ENCODE assay signal across 8 cellular contexts in the genomic region with DNA sequence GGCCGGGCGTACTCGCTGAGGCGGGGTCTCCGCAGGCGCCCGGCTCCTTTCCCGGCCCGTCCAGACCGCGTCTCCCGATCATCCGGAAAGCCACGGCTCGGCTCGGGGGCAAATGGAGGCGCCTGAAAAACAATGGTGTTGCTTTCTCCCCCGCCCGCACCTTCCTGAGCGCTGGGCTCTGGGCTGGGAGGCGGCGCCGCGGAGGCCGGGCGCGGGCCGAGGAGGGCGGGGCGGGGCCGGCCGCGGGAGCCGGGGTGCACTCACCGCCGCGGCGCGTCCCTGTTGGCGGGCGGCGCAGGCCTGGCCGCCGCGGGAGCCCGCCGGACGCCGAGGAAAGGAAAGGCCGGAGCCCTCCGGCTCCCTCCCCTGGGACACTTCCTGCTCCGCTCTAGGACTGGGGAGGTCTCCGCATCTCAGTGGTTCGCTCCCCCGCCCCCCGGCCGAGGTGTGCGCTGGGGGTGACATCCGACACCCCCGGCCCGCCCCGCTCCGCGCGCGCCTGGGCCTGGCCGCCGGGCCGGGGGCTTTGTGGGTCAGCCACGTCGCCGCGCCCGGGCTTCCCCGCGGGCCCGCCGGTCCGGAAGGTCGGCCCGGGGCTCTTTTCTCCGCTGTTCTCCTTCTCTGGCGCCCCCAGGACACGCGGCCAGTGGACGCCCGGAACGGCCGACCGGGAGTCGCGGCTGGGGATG. TPM values are rescaled to one million over a fixed set of nuclear protein-coding genes. Genes with fewer than 3 reads are reported as not detected.
DNase-seq lines count a peak whose midpoint lies in the region; ATAC-seq and TF ChIP-seq lines count a peak whose summit lies in the region.

TSS of gene ZNF496 (minus strand) at position 342 of the 689 bp plus-strand sequence. CDS start 2,289 bp downstream, outside the sequence.

- H3K36me3 Mint-ChIP-seq in activated T-helper 1 cell treated with anti-CD3 and anti-CD28 coated beads, Interleukin-12 subunit alpha, Interleukin-12 subunit beta, Interleukin-2, Interleukin-4 antibody, amounts not matched to agents 30 ng/mL and 10 ng/mL and 1 ng/mL, durations not matched to agents 14 hours and 24 hours and 36 hours (ENCODE audit: low read depth), result peaks cover 8% of the 10 kb centered on the region
- H3K36me3 Mint-ChIP-seq in naive thymus-derived CD4-positive, alpha-beta T cell, result peaks cover 0 to 10% (median 5%) of the 10 kb centered on the region in 5 donors
- H3K36me3 Mint-ChIP-seq in stimulated activated naive CD8-positive, alpha-beta T cell treated with anti-CD3 and anti-CD28 coated beads, Interleukin-15, Interleukin-2, amounts not matched to agents 100 ng/mL and 50 ng/mL, for 24 hours (ENCODE audit: low read depth), result peaks cover 27% of the 10 kb centered on the region

- H3K9ac ChIP-seq in IMR-90 (ENCODE audit: low read depth, low read length) (peak within 1 kb of the TSS; percentile 95), fibroblast of lung (ENCODE audit: insufficient read depth, low read length) (peak within 1 kb of the TSS; percentile 75)

- H2AFZ ChIP-seq in IMR-90 (replicated peaks; ENCODE audit: low read length, poor library complexity) (peak within 1 kb of the TSS; percentile 92), fibroblast of lung (ENCODE audit: low read length) (peak within 1 kb of the TSS; percentile 51)

- WGBS in IMR-90 (ENCODE audit: extremely low coverage in 2 of 2, insufficient read length in 1 of 2), 2 experiments, result 2% methylated on average over 9 of the region's 92 CpGs; no CpG with 5 or more reads in 1 of the 2 experiments

- CTCF ChIA-PET in IMR-90 (lab: Yijun Ruan, JAX), result no interaction called here
- CTCF ChIA-PET in naive thymus-derived CD4-positive, alpha-beta T cell (lab: Charles Lee), result interaction anchor here (1.6 kb wide), 1 partner anchor 59 kb away, joined by 6 read pairs; no protein-coding TSS in a partner anchor

- H3K9me3 ChIP-seq in IMR-90 (ENCODE audit: control insufficient read depth, insufficient read depth, low read length) (no peaks in the 10 kb centered on the region), fibroblast of lung (ENCODE audit: control insufficient read depth, insufficient read depth, low read depth, low read length) (no peaks in the 10 kb centered on the region)
- H3K9me3 ChIP-seq in naive thymus-derived CD4-positive, alpha-beta T cell (ENCODE audit: control insufficient read depth in 2 of 3, low read length in 3 of 3), result no peaks in the 10 kb centered on the region

- H3K79me2 ChIP-seq in fibroblast of lung (ENCODE audit: control insufficient read depth, insufficient read depth, low read length), result peaks cover 11% of the 10 kb centered on the region

- H4K20me1 ChIP-seq in IMR-90 (ENCODE audit: insufficient read depth, low read length), result peaks cover 18% of the 10 kb centered on the region
- H4K20me1 ChIP-seq in fibroblast of lung (ENCODE audit: control insufficient read depth, extremely low read depth, insufficient read depth, low read length), result no peaks in the 10 kb centered on the region

- H4K5ac ChIP-seq in IMR-90 (ENCODE audit: low read depth, low read length), result peak within 1 kb of the TSS; percentile 84

- H3K4me3 Mint-ChIP-seq in activated T-helper 1 cell treated with anti-CD3 and anti-CD28 coated beads, Interleukin-12 subunit alpha, Interleukin-12 subunit beta, Interleukin-2, Interleukin-4 antibody, amounts not matched to agents 30 ng/mL and 10 ng/mL and 1 ng/mL, durations not matched to agents 14 hours and 24 hours and 36 hours, result peak within 1 kb of the TSS; percentile 92
- peak within 1 kb of the TSS; percentile 91 to 99 (median 94) for H3K4me3 Mint-ChIP-seq in naive thymus-derived CD4-positive, alpha-beta T cell
- peak within 1 kb of the TSS; percentile 87 for H3K4me3 Mint-ChIP-seq in stimulated activated naive CD8-positive, alpha-beta T cell treated with anti-CD3 and anti-CD28 coated beads, Interleukin-15, Interleukin-2, amounts not matched to agents 100 ng/mL and 50 ng/mL, for 24 hours

- peaks cover 25% of the 10 kb centered on the region for H3K9me1 ChIP-seq in IMR-90 (ENCODE audit: insufficient read depth, low read length)

- H3K9me3 Mint-ChIP-seq in activated T-helper 1 cell treated with anti-CD3 and anti-CD28 coated beads, Interleukin-12 subunit alpha, Interleukin-12 subunit beta, Interleukin-2, Interleukin-4 antibody, amounts not matched to agents 30 ng/mL and 10 ng/mL and 1 ng/mL, durations not matched to agents 14 hours and 24 hours and 36 hours, result no peaks in the 10 kb centered on the region
- H3K9me3 Mint-ChIP-seq in naive thymus-derived CD4-positive, alpha-beta T cell, result peaks cover 0 to 1% (median 0%) of the 10 kb centered on the region in 11 donors
- no peaks in the 10 kb centered on the region for H3K9me3 Mint-ChIP-seq in stimulated activated naive CD8-positive, alpha-beta T cell treated with anti-CD3 and anti-CD28 coated beads, Interleukin-15, Interleukin-2, amounts not matched to agents 100 ng/mL and 50 ng/mL, for 24 hours

- peak within 1 kb of the TSS; percentile 79 for H3K4me3 ChIP-seq in IMR-90 (ENCODE audit: insufficient read depth, low read depth, low read length)
- H3K4me3 ChIP-seq in fibroblast of lung (replicated peaks in 1 of 4; ENCODE audit: control extremely low read depth in 1 of 4, insufficient read depth in 1 of 4, low read depth in 3 of 4, low read length in 4 of 4), result peak within 1 kb of the TSS; percentile 67 to 92 (median 75)
- H3K4me3 ChIP-seq in naive thymus-derived CD4-positive, alpha-beta T cell (ENCODE audit: low read length), result peak within 1 kb of the TSS; percentile 64

- H2BK5ac ChIP-seq in IMR-90 (ENCODE audit: low read depth, low read length, poor library complexity, severe bottlenecking), result peak within 1 kb of the TSS; percentile 61

- H2BK15ac ChIP-seq in IMR-90 (ENCODE audit: low read depth, low read length), result no peak within 1 kb of the TSS

- DNase-seq in DMS53 (lab: John Stamatoyannopoulos, UW) (peak; percentile 92), IMR-90 (peak; percentile 88), OCI-M1 (lab: John Stamatoyannopoulos, UW) (peak; percentile 93), fibroblast of lung (ENCODE audit: low read depth in 2 of 2) (peak; percentile 89 to 90)
- DNase-seq in activated T-helper 1 cell treated with anti-CD3 and anti-CD28 coated beads, Interleukin-12 subunit alpha, Interleukin-12 subunit beta, Interleukin-2, Interleukin-4 antibody, amounts not matched to agents 30 ng/mL and 10 ng/mL and 1 ng/mL, durations not matched to agents 14 hours and 24 hours and 36 hours (ENCODE audit: low spot score), result peak; percentile 32
- peak; percentile 22 to 68 (median 55) for DNase-seq in naive thymus-derived CD4-positive, alpha-beta T cell

- no peak within 1 kb of the TSS for H2BK20ac ChIP-seq in IMR-90 (ENCODE audit: low read depth, low read length)

- POLR2A ChIA-PET in IMR-90 (lab: Charles Lee; ENCODE audit: unreplicated experiment), result no interaction called here
- POLR2A ChIA-PET in naive thymus-derived CD4-positive, alpha-beta T cell (lab: Charles Lee), result interaction anchor here (0.8 to 1.6 kb wide), 6 partner anchors 7 to 228 kb away, joined by 3 to 7 read pairs (median 4); partner anchors contain the start of gene ZNF669

- in situ Hi-C loops in IMR-90 (cut with MboI; ENCODE audit: low sequenced_read_pairs), result no loop called here

- peak within 1 kb of the TSS; percentile 98 for H2AK9ac ChIP-seq in IMR-90 (replicated peaks; ENCODE audit: low read depth, low read length, poor library complexity)

- H4K8ac ChIP-seq in IMR-90 (ENCODE audit: low read depth in 2 of 2, low read length in 2 of 2), result peak within 1 kb of the TSS; percentile 91 to 96

- no peak for TF ChIP-seq CTCF in IMR-90 (conservative IDR thresholded peaks at IDR 0.05; ENCODE audit: low read depth, low read length)
- no peak for TF ChIP-seq CTCF in fibroblast of lung (conservative IDR thresholded peaks at IDR 0.05 in 1 of 2, IDR thresholded peaks at IDR 0.05 in 1 of 2; ENCODE audit: low read depth in 1 of 2, low read length in 2 of 2)

- peak within 1 kb of the TSS; percentile 51; the same call in 1 of the 2 replicates for H3K56ac ChIP-seq in IMR-90 (ENCODE audit: extremely low read depth, insufficient read depth, low read length)

- TF ChIP-seq RAD21 in IMR-90 (IDR thresholded peaks at IDR 0.05; ENCODE audit: low read length), result no peak

- no peaks in the 10 kb centered on the region for H3K27me3 Mint-ChIP-seq in activated T-helper 1 cell treated with anti-CD3 and anti-CD28 coated beads, Interleukin-12 subunit alpha, Interleukin-12 subunit beta, Interleukin-2, Interleukin-4 antibody, amounts not matched to agents 30 ng/mL and 10 ng/mL and 1 ng/mL, durations not matched to agents 14 hours and 24 hours and 36 hours (ENCODE audit: insufficient read depth)
- H3K27me3 Mint-ChIP-seq in naive thymus-derived CD4-positive, alpha-beta T cell, result no peaks in the 10 kb centered on the region
- no peaks in the 10 kb centered on the region for H3K27me3 Mint-ChIP-seq in stimulated activated naive CD8-positive, alpha-beta T cell treated with anti-CD3 and anti-CD28 coated beads, Interleukin-15, Interleukin-2, amounts not matched to agents 100 ng/mL and 50 ng/mL, for 24 hours

- peak within 1 kb of the TSS; percentile 53; the same call in 1 of the 2 replicates for H3K18ac ChIP-seq in IMR-90 (ENCODE audit: low read depth, low read length)

- dilution Hi-C loops in IMR-90 (cut with HindIII; ENCODE audit: low sequenced_read_pairs, unreplicated experiment), result no loop called here

- H2BK120ac ChIP-seq in IMR-90 (ENCODE audit: low read depth, low read length), result no peak within 1 kb of the TSS

- peak; percentile 27; the same call in 1 of the 2 replicates for TF ChIP-seq POLR2A in IMR-90 (IDR thresholded peaks at IDR 0.05; ENCODE audit: low read depth, low read length)

- H3K36me3 ChIP-seq in IMR-90 (ENCODE audit: control insufficient read depth, insufficient read depth, low read length), result peaks cover 28% of the 10 kb centered on the region
- peaks cover 6% of the 10 kb centered on the region for H3K36me3 ChIP-seq in fibroblast of lung (ENCODE audit: control insufficient read depth, insufficient read depth, low read length)
- no peaks in the 10 kb centered on the region for H3K36me3 ChIP-seq in naive thymus-derived CD4-positive, alpha-beta T cell (ENCODE audit: control insufficient read depth in 2 of 3, insufficient read depth in 3 of 3, low read length in 3 of 3)

- peak within 1 kb of the TSS; percentile 86 for H3K4ac ChIP-seq in IMR-90 (ENCODE audit: low read depth, low read length)

- peak within 1 kb of the TSS; percentile 94 for H2AK5ac ChIP-seq in IMR-90 (ENCODE audit: low read depth, low read length)

- peak within 1 kb of the TSS; percentile 83 for H3K23ac ChIP-seq in IMR-90 (ENCODE audit: low read depth, low read length)

- H3K27me3 ChIP-seq in IMR-90 (ENCODE audit: control insufficient read depth, insufficient read depth, low read length) (no peaks in the 10 kb centered on the region), fibroblast of lung (ENCODE audit: control insufficient read depth, insufficient read depth, low read length) (no peaks in the 10 kb centered on the region)
- no peaks in the 10 kb centered on the region for H3K27me3 ChIP-seq in naive thymus-derived CD4-positive, alpha-beta T cell (ENCODE audit: control insufficient read depth in 2 of 2, insufficient read depth in 2 of 2, low read length in 2 of 2)

- H3K4me1 ChIP-seq in IMR-90 (ENCODE audit: control insufficient read depth, insufficient read depth, low read length) (peaks cover 9% of the 10 kb centered on the region), fibroblast of lung (ENCODE audit: control insufficient read depth, extremely low read depth, insufficient read depth, low read length) (peaks cover 4% of the 10 kb centered on the region)
- peaks cover 6 to 14% of the 10 kb centered on the region in 2 donors for H3K4me1 ChIP-seq in naive thymus-derived CD4-positive, alpha-beta T cell (ENCODE audit: control insufficient read depth in 2 of 2, insufficient read depth in 2 of 2, low read length in 2 of 2)

- peak within 1 kb of the TSS; percentile 91 for H3K14ac ChIP-seq in IMR-90 (replicated peaks; ENCODE audit: low read depth, low read length)

- H3K27ac Mint-ChIP-seq in activated T-helper 1 cell treated with anti-CD3 and anti-CD28 coated beads, Interleukin-12 subunit alpha, Interleukin-12 subunit beta, Interleukin-2, Interleukin-4 antibody, amounts not matched to agents 30 ng/mL and 10 ng/mL and 1 ng/mL, durations not matched to agents 14 hours and 24 hours and 36 hours, result peak within 1 kb of the TSS; percentile 90
- H3K27ac Mint-ChIP-seq in naive thymus-derived CD4-positive, alpha-beta T cell, result peak within 1 kb of the TSS in 8 of 9 donors; percentile 77 to 92 (median 86)
- H3K27ac Mint-ChIP-seq in stimulated activated naive CD8-positive, alpha-beta T cell treated with anti-CD3 and anti-CD28 coated beads, Interleukin-15, Interleukin-2, amounts not matched to agents 100 ng/mL and 50 ng/mL, for 24 hours, result peak within 1 kb of the TSS; percentile 79

- H3K27ac ChIP-seq in IMR-90 (ENCODE audit: insufficient read depth, low read length) (peak within 1 kb of the TSS; percentile 96), fibroblast of lung (ENCODE audit: insufficient read depth, low read length) (peak within 1 kb of the TSS; percentile 80)
- peak within 1 kb of the TSS; percentile 72 for H3K27ac ChIP-seq in naive thymus-derived CD4-positive, alpha-beta T cell (ENCODE audit: low read depth, low read length)

- H3K79me1 ChIP-seq in IMR-90 (ENCODE audit: low read depth in 1 of 2, low read length in 2 of 2), result peaks cover 38 to 66% of the 10 kb centered on the region in 2 experiments

- no TSS peak for BruUV-seq in IMR-90 (replicated peaks; lab: Mats Ljungman, UMichigan)

- ATAC-seq in GM21529 (IDR thresholded peaks at IDR 0.05; ENCODE audit: unreplicated experiment) (peak; percentile 67), IMR-90 (ENCODE audit: low read depth) (peak; percentile 81)
- peak; percentile 70 for ATAC-seq in naive thymus-derived CD4-positive, alpha-beta T cell

- H3K4me1 Mint-ChIP-seq in activated T-helper 1 cell treated with anti-CD3 and anti-CD28 coated beads, Interleukin-12 subunit alpha, Interleukin-12 subunit beta, Interleukin-2, Interleukin-4 antibody, amounts not matched to agents 30 ng/mL and 10 ng/mL and 1 ng/mL, durations not matched to agents 14 hours and 24 hours and 36 hours (ENCODE audit: low read depth), result peaks cover 18% of the 10 kb centered on the region
- peaks cover 10 to 40% (median 26%) of the 10 kb centered on the region in 7 donors for H3K4me1 Mint-ChIP-seq in naive thymus-derived CD4-positive, alpha-beta T cell
- peaks cover 34% of the 10 kb centered on the region for H3K4me1 Mint-ChIP-seq in stimulated activated naive CD8-positive, alpha-beta T cell treated with anti-CD3 and anti-CD28 coated beads, Interleukin-15, Interleukin-2, amounts not matched to agents 100 ng/mL and 50 ng/mL, for 24 hours (ENCODE audit: low read depth)

- H3K4me2 ChIP-seq in IMR-90 (ENCODE audit: low read depth, low read length) (peak within 1 kb of the TSS; percentile 97), fibroblast of lung (ENCODE audit: extremely low read depth, insufficient read depth, low read length) (peak within 1 kb of the TSS; percentile 94)

- intact Hi-C loops in IMR-90 (cut with micrococcal nuclease), result loop anchor here (1.0 to 5.0 kb wide), 5 partner anchors 26 to 227 kb away; partner anchors contain the start of gene ZNF669
- intact Hi-C loops in activated T-helper 1 cell treated with anti-CD3 and anti-CD28 coated beads, Interleukin-12 subunit alpha, Interleukin-12 subunit beta, Interleukin-2, Interleukin-4 antibody, amounts not matched to agents 30 ng/mL and 10 ng/mL and 1 ng/mL, durations not matched to agents 14 hours and 24 hours and 36 hours (cut with micrococcal nuclease), result loop anchor here (1.0 to 10.0 kb wide), 8 partner anchors 9 to 767 kb away; partner anchors contain the start of genes AHCTF1, CNST, TFB2M and ZNF669
- intact Hi-C loops in naive thymus-derived CD4-positive, alpha-beta T cell (cut with micrococcal nuclease), result loop anchor here (1.0 to 10.0 kb wide), 7 partner anchors 41 to 767 kb away; partner anchors contain the start of genes ZNF669 (in 2 of the 2), AHCTF1 (in 1 of the 2), CNST (in 1 of the 2) and TFB2M (in 1 of the 2)

- H4K91ac ChIP-seq in IMR-90 (ENCODE audit: insufficient read depth, low read depth, low read length), result peak within 1 kb of the TSS; percentile 88; the same call in 1 of the 2 replicates

RNA-seq across cellular contexts. Expression of gene ZNF496, which starts in this region (rescaled TPM):
- total RNA-seq in IMR-90 (2012; rRNA removed) (8.9 and 11.7 TPM in 2 replicates), fibroblast of lung (17.7 and 20.0 TPM in 2 replicates)
- polyA plus RNA-seq in IMR-90 (2012; rRNA removed) (16.2 and 17.1 TPM in 2 replicates), fibroblast of lung (10.0 and 10.6 TPM in 2 replicates)
- polyA plus RNA-seq in IMR-90 (2012; cell fraction: cytosol; rRNA removed), result 13.7 and 15.5 TPM in 2 replicates
- 22.8 and 27.3 TPM in 2 replicates for polyA plus RNA-seq in IMR-90 (2012; cell fraction: nucleus; rRNA removed; ENCODE audit: low replicate concordance)
- 13.8 and 14.8 TPM in 2 replicates for total RNA-seq in activated T-helper 1 cell treated with anti-CD3 and anti-CD28 coated beads, Interleukin-12 subunit alpha, Interleukin-12 subunit beta, Interleukin-2, Interleukin-4 antibody, amounts not matched to agents 30 ng/mL and 10 ng/mL and 1 ng/mL, durations not matched to agents 14 hours and 24 hours and 36 hours
- 13.0 and 14.2 TPM in 2 replicates for polyA plus RNA-seq in fibroblast of lung (2012)
- polyA minus RNA-seq in fibroblast of lung (ENCODE audit: low replicate concordance), result 23.0 and 25.8 TPM in 2 replicates
- total RNA-seq in naive thymus-derived CD4-positive, alpha-beta T cell, result 10 to 100 TPM in 3 of 5 experiments, 1 to 10 TPM in 2; 9.5 to 25.1 (median 17.3) TPM
- polyA plus RNA-seq in naive thymus-derived CD4-positive, alpha-beta T cell, result 10 to 100 TPM in 1 of 2 donors, 1 to 10 TPM in 1; 9.2 to 10.5 TPM

Comparison
In these comparisons a context has a peak if more than half of its experiments do, and no peak if none do; other contexts are left out.
1. Peak in every context shown above with its lines: DNase-seq, ATAC-seq, H3K4me3 ChIP-seq and H3K27ac ChIP-seq.
2. DNase-seq: peak in every context shown above with its lines; median percentile 93 in OCI-M1; 92 in DMS53; 90 in fibroblast of lung; 88 in IMR-90; 55 in naive thymus-derived CD4-positive, alpha-beta T cell; 32 in activated T-helper 1 cell treated with anti-CD3 and anti-CD28 coated beads, Interleukin-12 subunit alpha, Interleukin-12 subunit beta, Interleukin-2, Interleukin-4 antibody, amounts not matched to agents 30 ng/mL and 10 ng/mL and 1 ng/mL, durations not matched to agents 14 hours and 24 hours and 36 hours.